ENCODE assay signal across 7 cellular contexts in genomic region chr17:40355123-40355803, GRCh38. TPM values are rescaled to one million over a fixed set of nuclear protein-coding genes. Genes with fewer than 3 reads are reported as not detected.
DNase-seq lines count a peak whose midpoint lies in the region; ATAC-seq, FAIRE-seq and TF ChIP-seq lines count a peak whose summit lies in the region.

No MANE protein-coding gene starts in this region.

- no peak overlapping the region for H3K4me3 ChIP-seq in dorsolateral prefrontal cortex

- TF ChIP-seq POLR2A in GM12892 (IDR thresholded peaks at IDR 0.05; ENCODE audit: low read depth, low read length): no peak

- intact Hi-C loops in dorsolateral prefrontal cortex (cut with DNase I): loop anchor here (1.0 to 10.0 kb wide), 4 partner anchors 52 to 340 kb away; partner anchors contain the start of genes CSF3 (in 1 of the 2) and TOP2A (in 1 of the 2)

- peak; percentile 82 to 100 (median 98) for TF ChIP-seq CTCF in dorsolateral prefrontal cortex (IDR thresholded peaks at IDR 0.05 in 54 of 56, conservative IDR thresholded peaks at IDR 0.05 in 2 of 56; ENCODE audit: low read depth in 1 of 56, partially characterized antibody in 56 of 56)

- no peak for ATAC-seq in GM21381 (IDR thresholded peaks at IDR 0.05; ENCODE audit: unreplicated experiment)

- DNase-seq in GM12892 (ENCODE audit: insufficient read length): peak; percentile 96
- peak; percentile 9 for DNase-seq in NCI-H146 treated with DMSO at 0.1 percent for 48 hours (lab: John Stamatoyannopoulos, UW; ENCODE audit: unreplicated experiment)
- DNase-seq in activated CD4-positive, alpha-beta T cell treated with anti-CD3 and anti-CD28 coated beads, Interleukin-2, amount 50 U/mL, for 48 hours: peak; percentile 80 to 84
- peak in 9 of 10 donors; percentile 49 to 85 (median 66) for DNase-seq in dorsolateral prefrontal cortex
- DNase-seq in midbrain (lab: John Stamatoyannopoulos, UW): peak; percentile 56
- peak; percentile 72 for DNase-seq in stimulated activated CD8-positive, alpha-beta memory T cell treated with anti-CD3 and anti-CD28 coated beads, Interleukin-4, amount 100 ng/mL, for 24 hours (ENCODE audit: low read depth)

- H3K27me3 ChIP-seq in dorsolateral prefrontal cortex: no peaks in the 10 kb centered on the region

- FAIRE-seq in GM12892 (lab: Jason Lieb, UNC): peak; percentile 95

- H3K27ac ChIP-seq in dorsolateral prefrontal cortex: peak overlapping the region in 6 of 59 donors; percentile 11 to 59 (median 40)

RNA-seq across cellular contexts. Expression of gene GJD3, which starts 9.3 kb away (rescaled TPM):
- polyA plus RNA-seq in GM12892 (2012; ENCODE audit: missing spikeins): not detected
- 1 to 10 TPM in 4 of 120 experiments, under 1 TPM in 18, not detected in 98; 0.48 to 1.7 (median 0.75) TPM for total RNA-seq in dorsolateral prefrontal cortex

RNA-seq across cellular contexts. Expression of gene RARA, which starts 46.3 kb away (rescaled TPM):
- 24.3 TPM for polyA plus RNA-seq in GM12892 (2012; ENCODE audit: missing spikeins)
- total RNA-seq in dorsolateral prefrontal cortex: 10 to 100 TPM; 10.4 to 38.8 (median 22.5) TPM

Comparison
In these comparisons a context has a peak if more than half of its experiments do, and no peak if none do; other contexts are left out.
1. DNase-seq: peak in every context shown above with its lines; median percentile 96 in GM12892; 82 in activated CD4-positive, alpha-beta T cell treated with anti-CD3 and anti-CD28 coated beads, Interleukin-2, amount 50 U/mL, for 48 hours; 72 in stimulated activated CD8-positive, alpha-beta memory T cell treated with anti-CD3 and anti-CD28 coated beads, Interleukin-4, amount 100 ng/mL, for 24 hours; 66 in dorsolateral prefrontal cortex; 56 in midbrain; 9 in NCI-H146 treated with DMSO at 0.1 percent for 48 hours.